ENCODE assay signal across 8 cellular contexts in the genomic region with DNA sequence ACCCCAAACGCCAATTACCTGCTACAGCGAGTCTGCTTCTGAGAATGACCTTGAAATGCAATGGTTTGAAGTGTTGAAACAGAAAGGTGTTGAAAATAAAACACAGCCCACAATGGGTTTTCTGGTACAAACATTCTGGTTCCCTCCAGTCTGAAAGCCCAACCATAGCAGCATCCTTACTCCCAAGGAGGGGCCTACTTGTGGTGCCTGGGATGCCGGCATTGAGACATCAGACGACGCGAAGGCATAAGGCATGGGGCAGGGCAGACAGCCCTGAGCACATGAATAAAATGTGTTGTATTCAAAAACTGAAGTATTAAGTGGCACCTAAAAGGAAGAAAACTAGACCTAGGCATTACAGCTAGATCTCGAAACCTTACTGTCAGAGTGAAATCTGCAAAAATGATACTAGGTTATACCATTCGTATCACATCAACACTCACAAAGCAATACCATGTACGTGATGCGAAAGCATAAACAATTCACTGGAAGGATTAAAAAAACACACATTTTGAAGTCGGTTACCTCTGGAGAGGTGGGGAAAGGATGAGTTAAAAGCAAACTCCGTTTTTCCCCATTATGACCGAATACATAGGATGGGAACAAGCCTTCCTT. TPM values are rescaled to one million over a fixed set of nuclear protein-coding genes. Genes with fewer than 3 reads are reported as not detected.
A peak's percentile ranks its signal among the peaks of the same experiment; 100 is the strongest.
DNase-seq lines count a peak whose midpoint lies in the region; ATAC-seq and TF ChIP-seq lines count a peak whose summit lies in the region.

No MANE protein-coding gene starts in this region.

- 6 to 8% methylated on average over 13 of the region's 13 CpGs for WGBS in esophagus, 2 donors

- H3K36me3 ChIP-seq in SJCRH30: peaks cover 42% of the 10 kb centered on the region
- peaks cover 0 to 7% of the 10 kb centered on the region in 2 donors for H3K36me3 ChIP-seq in esophagus (ENCODE audit: control insufficient read depth in 2 of 2, insufficient read depth in 2 of 2, low read length in 1 of 2)
- H3K36me3 ChIP-seq in parathyroid adenoma (ENCODE audit: control insufficient read depth, insufficient read depth, low read length): no peaks in the 10 kb centered on the region

- H3K27ac ChIP-seq in SJCRH30 (peak overlapping the region; percentile 83), esophagus (ENCODE audit: low read depth in 2 of 2, low read length in 1 of 2) (peak overlapping the region in 1 of 2 donors; percentile 91), parathyroid adenoma (peak overlapping the region; percentile 82)

- H2AFZ ChIP-seq in parathyroid adenoma: peak overlapping the region; percentile 95

- H3K9ac ChIP-seq in parathyroid adenoma: peak overlapping the region; percentile 91

- peak overlapping the region; percentile 87 for H3K4me2 ChIP-seq in parathyroid adenoma (ENCODE audit: low read length)

- H3K4me1 ChIP-seq in SJCRH30: peaks cover 9% of the 10 kb centered on the region; the same call in 1 of the 2 replicates
- H3K4me1 ChIP-seq in esophagus (ENCODE audit: control insufficient read depth in 2 of 2, insufficient read depth in 2 of 2, low read length in 1 of 2): peaks cover 2 to 7% of the 10 kb centered on the region in 2 donors
- H3K4me1 ChIP-seq in parathyroid adenoma: peaks cover 9% of the 10 kb centered on the region

- peaks cover 32% of the 10 kb centered on the region for H3K79me2 ChIP-seq in parathyroid adenoma

- ATAC-seq in GM18519 (IDR thresholded peaks at IDR 0.05; ENCODE audit: low FRiP score, unreplicated experiment): no peak

- H3K4me3 ChIP-seq in SJCRH30 (peak overlapping the region; percentile 82), esophagus (ENCODE audit: low read depth in 1 of 2, low read length in 2 of 2) (peak overlapping the region; percentile 94 to 98), parathyroid adenoma (ENCODE audit: low read depth, low read length) (peak overlapping the region; percentile 79)

- DNase-seq in NCI-H748 (lab: John Stamatoyannopoulos, UW; ENCODE audit: unreplicated experiment): peak; percentile 24
- DNase-seq in NCI-H748 treated with DMSO at 0.1 percent for 48 hours (lab: John Stamatoyannopoulos, UW): no peak
- peak; percentile 14 to 26 for DNase-seq in SJCRH30
- no peak for DNase-seq in stimulated activated CD4-positive, alpha-beta T cell treated with anti-CD3 and anti-CD28 coated beads, Interleukin-12 subunit alpha, Interleukin-12 subunit beta, amount 100 ng/mL, for 4 hours
- no peak for DNase-seq in NCI-H1092 (lab: John Stamatoyannopoulos, UW)

- TF ChIP-seq CTCF in parathyroid adenoma (IDR thresholded peaks at IDR 0.05): no peak

- no peaks in the 10 kb centered on the region for H3K27me3 ChIP-seq in SJCRH30
- H3K27me3 ChIP-seq in esophagus (ENCODE audit: control insufficient read depth in 1 of 2, insufficient read depth in 2 of 2, low read length in 2 of 2): no peaks in the 10 kb centered on the region
- H3K27me3 ChIP-seq in parathyroid adenoma (ENCODE audit: control insufficient read depth, insufficient read depth, low read length): no peaks in the 10 kb centered on the region

- H3K9me3 ChIP-seq in SJCRH30 (replicated peaks): no peaks in the 10 kb centered on the region
- no peaks in the 10 kb centered on the region for H3K9me3 ChIP-seq in esophagus (ENCODE audit: control insufficient read depth in 2 of 2, insufficient read depth in 1 of 2, low read depth in 1 of 2, low read length in 1 of 2)
- H3K9me3 ChIP-seq in parathyroid adenoma (ENCODE audit: control insufficient read depth, low read length): no peaks in the 10 kb centered on the region

RNA-seq across cellular contexts. Expression of a gene that starts 0.8 kb away (rescaled TPM):
- total RNA-seq in SJCRH30 (2014; rRNA removed; shearing (Covaris generic)): 243 and 262 TPM in 2 replicates
- 10 to 100 TPM; 29.5 to 40.1 TPM for polyA plus RNA-seq in esophagus

RNA-seq across cellular contexts. Expression of a gene that starts 1.0 kb away (rescaled TPM):
- 150 and 179 TPM in 2 replicates for total RNA-seq in SJCRH30 (2014; rRNA removed; shearing (Covaris generic))
- 10 to 100 TPM in 1 of 2 donors, 1 to 10 TPM in 1; 9.9 to 16.8 TPM for polyA plus RNA-seq in esophagus

RNA-seq across cellular contexts. Expression of a gene that starts 25.0 kb away (rescaled TPM):
- 140 TPM in 2 replicates for total RNA-seq in SJCRH30 (2014; rRNA removed; shearing (Covaris generic))
- polyA plus RNA-seq in esophagus: 10 to 100 TPM; 57.3 to 62.5 TPM

Comparison
In these comparisons a context has a peak if more than half of its experiments do, and no peak if none do; other contexts are left out.
1. DNase-seq: peak in NCI-H748 (single experiment) and SJCRH30 (2 of 2); none in NCI-H748 treated with DMSO at 0.1 percent for 48 hours (single experiment), stimulated activated CD4-positive, alpha-beta T cell treated with anti-CD3 and anti-CD28 coated beads, Interleukin-12 subunit alpha, Interleukin-12 subunit beta, amount 100 ng/mL, for 4 hours (single experiment) and NCI-H1092 (single experiment).
2. Peak in every context shown above with its lines, with median percentiles within 50 percentile points of each other: H3K4me3 ChIP-seq.